In the genomic region with DNA sequence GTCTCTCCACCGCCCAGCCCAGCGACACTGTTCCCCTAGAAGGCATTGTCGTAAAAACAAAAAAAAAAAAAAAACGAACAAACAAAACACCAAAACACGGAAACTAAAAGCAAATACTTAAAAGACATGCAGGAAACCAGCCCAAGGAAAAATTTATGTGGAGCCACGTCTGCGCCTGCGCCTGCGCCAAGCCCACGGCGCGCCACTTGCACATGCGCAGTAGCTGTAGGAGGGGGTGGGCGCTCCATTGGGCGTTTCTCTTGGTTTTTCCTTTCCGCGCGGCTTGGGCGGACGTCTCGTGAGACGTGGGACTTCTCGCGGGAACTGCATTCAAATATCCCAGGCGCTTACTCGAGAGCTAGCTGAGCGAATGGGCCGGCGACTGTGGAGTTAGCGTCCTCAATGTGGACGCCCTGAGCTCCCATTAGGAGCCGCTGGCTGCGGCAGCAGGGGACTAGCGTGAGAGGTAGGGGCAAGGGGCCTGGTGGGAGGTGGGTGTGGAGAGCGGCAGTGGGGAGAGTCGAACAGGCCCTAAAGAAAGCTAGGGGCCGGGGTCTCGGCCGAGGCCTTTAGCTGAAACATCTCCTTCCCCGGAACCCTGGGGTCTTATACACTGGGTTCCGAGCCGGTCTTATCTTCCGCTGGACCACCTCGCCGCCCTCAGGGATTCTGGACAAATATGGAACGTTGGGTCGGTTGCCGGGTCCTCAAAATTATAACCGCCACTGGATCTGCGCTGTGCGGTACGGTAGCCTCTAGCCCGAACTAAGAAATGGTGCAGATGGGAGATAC, we compare ENCODE assay signal across 8 cellular contexts. TPM values are rescaled to one million over a fixed set of nuclear protein-coding genes. Genes with fewer than 3 reads are reported as not detected.
A peak's percentile ranks its signal among the peaks of the same experiment; 100 is the strongest.
DNase-seq lines count a peak whose midpoint lies in the region; ATAC-seq and TF ChIP-seq lines count a peak whose summit lies in the region.

A gene with protein sequence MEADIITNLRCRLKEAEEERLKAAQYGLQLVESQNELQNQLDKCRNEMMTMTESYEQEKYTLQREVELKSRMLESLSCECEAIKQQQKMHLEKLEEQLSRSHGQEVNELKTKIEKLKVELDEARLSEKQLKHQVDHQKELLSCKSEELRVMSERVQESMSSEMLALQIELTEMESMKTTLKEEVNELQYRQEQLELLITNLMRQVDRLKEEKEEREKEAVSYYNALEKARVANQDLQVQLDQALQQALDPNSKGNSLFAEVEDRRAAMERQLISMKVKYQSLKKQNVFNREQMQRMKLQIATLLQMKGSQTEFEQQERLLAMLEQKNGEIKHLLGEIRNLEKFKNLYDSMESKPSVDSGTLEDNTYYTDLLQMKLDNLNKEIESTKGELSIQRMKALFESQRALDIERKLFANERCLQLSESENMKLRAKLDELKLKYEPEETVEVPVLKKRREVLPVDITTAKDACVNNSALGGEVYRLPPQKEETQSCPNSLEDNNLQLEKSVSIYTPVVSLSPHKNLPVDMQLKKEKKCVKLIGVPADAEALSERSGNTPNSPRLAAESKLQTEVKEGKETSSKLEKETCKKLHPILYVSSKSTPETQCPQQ (plus strand): TSS at position 350 of the 792 bp plus-strand sequence. CDS start 4,644 bp downstream, outside the sequence.

- H3K4me1 Mint-ChIP-seq in activated T-helper 17 cell treated with anti-CD3 and anti-CD28 coated beads, Interleukin-2, amount 50 U/mL, for 72 hours = peaks cover 24% of the 10 kb centered on the region
- H3K4me1 Mint-ChIP-seq in naive thymus-derived CD8-positive, alpha-beta T cell = peaks cover 7 to 32% (median 29%) of the 10 kb centered on the region in 4 donors

- H3K9me3 Mint-ChIP-seq in activated T-helper 17 cell treated with anti-CD3 and anti-CD28 coated beads, Interleukin-2, amount 50 U/mL, for 72 hours = no peaks in the 10 kb centered on the region
- H3K9me3 Mint-ChIP-seq in naive thymus-derived CD8-positive, alpha-beta T cell = no peaks in the 10 kb centered on the region

- H3K27me3 Mint-ChIP-seq in activated T-helper 17 cell treated with anti-CD3 and anti-CD28 coated beads, Interleukin-2, amount 50 U/mL, for 72 hours = no peaks in the 10 kb centered on the region
- H3K27me3 Mint-ChIP-seq in naive thymus-derived CD8-positive, alpha-beta T cell = peaks cover 0 to 3% (median 0%) of the 10 kb centered on the region in 5 donors

- DNase-seq in Daoy (ENCODE audit: low read depth) = peak; percentile 98
- peak; percentile 97 for DNase-seq in GOT3 (lab: John Stamatoyannopoulos, UW)
- peak; percentile 89 for DNase-seq in LNCaP clone FGC (ENCODE audit: low read depth)
- peak; percentile 99 for DNase-seq in RWPE1 (ENCODE audit: low spot score)
- DNase-seq in fibroblast of mammary gland (ENCODE audit: low read depth) = peak; percentile 96
- DNase-seq in naive thymus-derived CD8-positive, alpha-beta T cell = peak; percentile 87 to 96 (median 92)
- DNase-seq in stimulated activated naive CD4-positive, alpha-beta T cell (lab: John Stamatoyannopoulos, UW) = peak; percentile 91 to 94 (median 93)

- H3K27ac Mint-ChIP-seq in activated T-helper 17 cell treated with anti-CD3 and anti-CD28 coated beads, Interleukin-2, amount 50 U/mL, for 72 hours = peak within 1 kb of the TSS; percentile 97
- H3K27ac Mint-ChIP-seq in naive thymus-derived CD8-positive, alpha-beta T cell = peak within 1 kb of the TSS; percentile 89 to 98 (median 94)

- TF ChIP-seq CTCF in LNCaP clone FGC (IDR thresholded peaks at IDR 0.05; ENCODE audit: control insufficient read depth, extremely low read depth, insufficient read depth) (no peak), RWPE1 (conservative IDR thresholded peaks at IDR 0.05; ENCODE audit: low read depth) (no peak), fibroblast of mammary gland (conservative IDR thresholded peaks at IDR 0.05; ENCODE audit: control insufficient read depth, insufficient read depth, low read depth, low read length) (no peak)

- H3K4me3 ChIP-seq in LNCaP clone FGC (ENCODE audit: low read depth, low read length) = peak within 1 kb of the TSS; percentile 89
- H3K4me3 ChIP-seq in fibroblast of mammary gland (ENCODE audit: control insufficient read depth, low read depth, low read length) = peak within 1 kb of the TSS; percentile 99

- H3K27ac ChIP-seq in RWPE1 = peak within 1 kb of the TSS; percentile 82

- CTCF ChIA-PET in RWPE1 (lab: Yijun Ruan, JAX) = interaction anchor here (0.5 to 1.1 kb wide), 5 partner anchors 15 to 866 kb away, joined by 3 to 5 read pairs (median 4); a partner anchor contains a TSS

- peak within 1 kb of the TSS; percentile 97 for H3K4me3 Mint-ChIP-seq in activated T-helper 17 cell treated with anti-CD3 and anti-CD28 coated beads, Interleukin-2, amount 50 U/mL, for 72 hours
- peak within 1 kb of the TSS; percentile 95 to 100 (median 98) for H3K4me3 Mint-ChIP-seq in naive thymus-derived CD8-positive, alpha-beta T cell

- POLR2A ChIA-PET in RWPE1 (lab: Yijun Ruan, JAX; ENCODE audit: low non-redundant PET) = interaction anchor here (0.5 to 0.9 kb wide), 6 partner anchors 24 to 1054 kb away, joined by 4 to 5 read pairs (median 5); a partner anchor contains a TSS
- POLR2A ChIA-PET in naive thymus-derived CD8-positive, alpha-beta T cell (lab: Charles Lee) = interaction anchor here (0.6 to 1.3 kb wide), 6 partner anchors 10 to 967 kb away, joined by 3 to 16 read pairs (median 6); a partner anchor contains a TSS

- peaks cover 15% of the 10 kb centered on the region for H3K36me3 Mint-ChIP-seq in activated T-helper 17 cell treated with anti-CD3 and anti-CD28 coated beads, Interleukin-2, amount 50 U/mL, for 72 hours (ENCODE audit: low read depth)
- peaks cover 0 to 6% (median under 1%) of the 10 kb centered on the region in 3 donors for H3K36me3 Mint-ChIP-seq in naive thymus-derived CD8-positive, alpha-beta T cell

- peak; percentile 93 for ATAC-seq in activated T-helper 17 cell treated with anti-CD3 and anti-CD28 coated beads, Interleukin-2, amount 50 U/mL, for 72 hours (replicated peaks)
- peak; percentile 96 to 97 for ATAC-seq in naive thymus-derived CD8-positive, alpha-beta T cell

RNA-seq across cellular contexts. Expression of the gene that starts here (rescaled TPM):
- total RNA-seq in Daoy (2014; rRNA removed; shearing (Covaris generic)) = 172 and 182 TPM in 2 replicates
- 10 to 100 TPM; 22.8 to 38.4 TPM for total RNA-seq in activated T-helper 17 cell treated with anti-CD3 and anti-CD28 coated beads, Interleukin-2, amount 50 U/mL, for 72 hours
- total RNA-seq in naive thymus-derived CD8-positive, alpha-beta T cell = 10 to 100 TPM; 13.9 to 15.2 TPM
- polyA plus RNA-seq in naive thymus-derived CD8-positive, alpha-beta T cell = 1 to 10 TPM; 6.2 to 7.8 (median 6.4) TPM

Comparison
In these comparisons a context has a peak if more than half of its experiments do, and no peak if none do; other contexts are left out.
1. Peak in every context shown above with its lines: DNase-seq, ATAC-seq, H3K4me3 ChIP-seq and H3K27ac ChIP-seq.